ENCODE assay signal across 8 cellular contexts in genomic region chr1:27403931-27404330, GRCh38. TPM values are rescaled to one million over a fixed set of nuclear protein-coding genes. Genes with fewer than 3 reads are reported as not detected.
DNase-seq lines count a peak whose midpoint lies in the region; ATAC-seq and TF ChIP-seq lines count a peak whose summit lies in the region.

No MANE protein-coding gene starts in this region.

- H3K9ac ChIP-seq in MM.1S (ENCODE audit: low read length): no peak overlapping the region

- H3K27ac ChIP-seq in left ventricle myocardium inferior (replicated peaks) (peak overlapping the region; percentile 85), cingulate gyrus (ENCODE audit: low read depth, low read length) (peak overlapping the region; percentile 1), uterus (peak overlapping the region; percentile 81 to 84), MM.1S (ENCODE audit: low read length) (no peak overlapping the region)

- H3K27me3 ChIP-seq in left ventricle myocardium inferior (ENCODE audit: low read depth): no peaks in the 10 kb centered on the region
- H3K27me3 ChIP-seq in uterus: no peaks in the 10 kb centered on the region
- no peaks in the 10 kb centered on the region for H3K27me3 ChIP-seq in MM.1S (replicated peaks; ENCODE audit: insufficient read depth, low read length)

- peak overlapping the region; percentile 75 to 76 for H3K27ac Mint-ChIP-seq in natural killer cell treated with Interleukin-12 subunit alpha and Interleukin-12 subunit beta and Interleukin-15 and Interleukin-18, amount 100 ng/mL, for 72 hours

- ATAC-seq in left cardiac atrium: no peak
- no peak for ATAC-seq in natural killer cell treated with Interleukin-12 subunit alpha and Interleukin-12 subunit beta and Interleukin-15 and Interleukin-18, amount 100 ng/mL, for 72 hours
- no peak for ATAC-seq in HG02885 (IDR thresholded peaks at IDR 0.05; ENCODE audit: poor library complexity, unreplicated experiment)

- no peak overlapping the region for H3K4me2 ChIP-seq in MM.1S (ENCODE audit: low read depth, low read length)

- no peaks in the 10 kb centered on the region for H3F3A ChIP-seq in MM.1S (ENCODE audit: insufficient read depth, low read length)

- TF ChIP-seq POLR2A in uterus (IDR thresholded peaks at IDR 0.05): no peak

- DNase-seq in left ventricle myocardium inferior (no peak), left cardiac atrium (no peak), uterus (no peak), MM.1S (no peak), NCI-H524 treated with DMSO at 0.1 percent for 48 hours (lab: John Stamatoyannopoulos, UW) (no peak)
- DNase-seq in natural killer cell treated with Interleukin-12 subunit alpha and Interleukin-12 subunit beta and Interleukin-15 and Interleukin-18, amount 100 ng/mL, for 72 hours (ENCODE audit: low spot score): no peak

- intact Hi-C loops in left ventricle myocardium inferior (cut with micrococcal nuclease) (no loop called here), left cardiac atrium (cut with DNase I) (loop anchor here in 1 of 2 donors (5.0 kb wide), 1 partner anchor 258 kb away; no protein-coding TSS in a partner anchor), uterus (cut with DNase I; ENCODE audit: low total_unique reads) (loop anchor here (5.0 kb wide), 1 partner anchor 203 kb away; no protein-coding TSS in a partner anchor)

- H3K9me2 ChIP-seq in MM.1S (replicated peaks; ENCODE audit: insufficient read depth, low read length): no peaks in the 10 kb centered on the region

- no peaks in the 10 kb centered on the region for H4K20me1 ChIP-seq in MM.1S (ENCODE audit: insufficient read depth, low read length)

- no peak for TF ChIP-seq CTCF in left ventricle myocardium inferior (IDR thresholded peaks at IDR 0.05; ENCODE audit: borderline replicate concordance)
- no peak for TF ChIP-seq CTCF in uterus (IDR thresholded peaks at IDR 0.05)
- no peak for TF ChIP-seq CTCF in MM.1S (IDR thresholded peaks at IDR 0.05; ENCODE audit: low read length)

- H3K4me1 Mint-ChIP-seq in natural killer cell treated with Interleukin-12 subunit alpha and Interleukin-12 subunit beta and Interleukin-15 and Interleukin-18, amount 100 ng/mL, for 72 hours (ENCODE audit: low read depth in 2 of 2): peaks cover 18 to 30% of the 10 kb centered on the region in 2 donors

- no peaks in the 10 kb centered on the region for H3K27me3 Mint-ChIP-seq in natural killer cell treated with Interleukin-12 subunit alpha and Interleukin-12 subunit beta and Interleukin-15 and Interleukin-18, amount 100 ng/mL, for 72 hours

- peaks cover 11% of the 10 kb centered on the region for H3K36me3 Mint-ChIP-seq in natural killer cell treated with Interleukin-12 subunit alpha and Interleukin-12 subunit beta and Interleukin-15 and Interleukin-18, amount 100 ng/mL, for 72 hours

- H3K9me3 ChIP-seq in left ventricle myocardium inferior (replicated peaks) (no peaks in the 10 kb centered on the region), uterus (no peaks in the 10 kb centered on the region), MM.1S (replicated peaks; ENCODE audit: insufficient read depth, low read length) (no peaks in the 10 kb centered on the region)

- peak overlapping the region; percentile 76 for H3K4me3 Mint-ChIP-seq in natural killer cell treated with Interleukin-12 subunit alpha and Interleukin-12 subunit beta and Interleukin-15 and Interleukin-18, amount 100 ng/mL, for 72 hours

- no peaks in the 10 kb centered on the region for H3K79me2 ChIP-seq in MM.1S (ENCODE audit: low read length)

- H3K4me3 ChIP-seq in left ventricle myocardium inferior (peak overlapping the region; percentile 10), uterus (no peak overlapping the region), MM.1S (ENCODE audit: low read length) (no peak overlapping the region)

- peaks cover 28% of the 10 kb centered on the region for H3K36me3 ChIP-seq in left ventricle myocardium inferior
- no peaks in the 10 kb centered on the region for H3K36me3 ChIP-seq in uterus
- no peaks in the 10 kb centered on the region; the same call in 1 of the 2 replicates for H3K36me3 ChIP-seq in MM.1S (replicated peaks; ENCODE audit: insufficient read depth, low read length)

- H3K4me1 ChIP-seq in left ventricle myocardium inferior (peaks cover 83% of the 10 kb centered on the region), uterus (peaks cover 6 to 23% of the 10 kb centered on the region in 2 donors), MM.1S (ENCODE audit: low read length) (peaks cover 5% of the 10 kb centered on the region; the same call in 1 of the 2 replicates)

- no peaks in the 10 kb centered on the region for H3K9me3 Mint-ChIP-seq in natural killer cell treated with Interleukin-12 subunit alpha and Interleukin-12 subunit beta and Interleukin-15 and Interleukin-18, amount 100 ng/mL, for 72 hours

- H2AFZ ChIP-seq in MM.1S (ENCODE audit: low read length): no peak overlapping the region

RNA-seq across cellular contexts. Expression of gene GPR3, which starts 11.5 kb away (rescaled TPM):
- total RNA-seq in left ventricle myocardium inferior (0.16 TPM), left cardiac atrium (10 to 100 TPM in 1 of 2 donors, 1 to 10 TPM in 1; 1.7 to 12.4 TPM), uterus (1 to 10 TPM in 1 of 4 donors, under 1 TPM in 1, not detected in 2; 0.55 to 1.9 TPM)
- total RNA-seq in natural killer cell treated with Interleukin-12 subunit alpha and Interleukin-12 subunit beta and Interleukin-15 and Interleukin-18, amount 100 ng/mL, for 72 hours: 1 to 10 TPM in 1 of 2 donors, under 1 TPM in 1; 0.64 to 1.1 TPM

RNA-seq across cellular contexts. Expression of gene CD164L2, which starts 20.8 kb away (rescaled TPM):
- total RNA-seq in left ventricle myocardium inferior (not detected), left cardiac atrium (not detected), uterus (under 1 TPM in 1 of 4 donors, not detected in 3; 0.69 TPM)
- not detected for total RNA-seq in natural killer cell treated with Interleukin-12 subunit alpha and Interleukin-12 subunit beta and Interleukin-15 and Interleukin-18, amount 100 ng/mL, for 72 hours

RNA-seq across cellular contexts. Expression of gene FCN3, which starts 29.3 kb away (rescaled TPM):
- total RNA-seq in left ventricle myocardium inferior (27.3 TPM), left cardiac atrium (10 to 100 TPM; 14.2 to 24.5 TPM), uterus (1 to 10 TPM in 3 of 4 donors, not detected in 1; 2.1 to 4.7 (median 2.4) TPM)
- total RNA-seq in natural killer cell treated with Interleukin-12 subunit alpha and Interleukin-12 subunit beta and Interleukin-15 and Interleukin-18, amount 100 ng/mL, for 72 hours: not detected

RNA-seq across cellular contexts. Expression of gene MAP3K6, which starts 37.2 kb away (rescaled TPM):
- total RNA-seq in left ventricle myocardium inferior (45.2 TPM), left cardiac atrium (10 to 100 TPM; 51.5 to 64.2 TPM), uterus (100 to 1,000 TPM in 1 of 4 donors, 10 to 100 TPM in 3; 10.9 to 124 (median 16.5) TPM)
- total RNA-seq in natural killer cell treated with Interleukin-12 subunit alpha and Interleukin-12 subunit beta and Interleukin-15 and Interleukin-18, amount 100 ng/mL, for 72 hours: 1 to 10 TPM; 8.5 TPM
